Comparison of ENCODE assay signal across 7 cellular contexts in the genomic region with DNA sequence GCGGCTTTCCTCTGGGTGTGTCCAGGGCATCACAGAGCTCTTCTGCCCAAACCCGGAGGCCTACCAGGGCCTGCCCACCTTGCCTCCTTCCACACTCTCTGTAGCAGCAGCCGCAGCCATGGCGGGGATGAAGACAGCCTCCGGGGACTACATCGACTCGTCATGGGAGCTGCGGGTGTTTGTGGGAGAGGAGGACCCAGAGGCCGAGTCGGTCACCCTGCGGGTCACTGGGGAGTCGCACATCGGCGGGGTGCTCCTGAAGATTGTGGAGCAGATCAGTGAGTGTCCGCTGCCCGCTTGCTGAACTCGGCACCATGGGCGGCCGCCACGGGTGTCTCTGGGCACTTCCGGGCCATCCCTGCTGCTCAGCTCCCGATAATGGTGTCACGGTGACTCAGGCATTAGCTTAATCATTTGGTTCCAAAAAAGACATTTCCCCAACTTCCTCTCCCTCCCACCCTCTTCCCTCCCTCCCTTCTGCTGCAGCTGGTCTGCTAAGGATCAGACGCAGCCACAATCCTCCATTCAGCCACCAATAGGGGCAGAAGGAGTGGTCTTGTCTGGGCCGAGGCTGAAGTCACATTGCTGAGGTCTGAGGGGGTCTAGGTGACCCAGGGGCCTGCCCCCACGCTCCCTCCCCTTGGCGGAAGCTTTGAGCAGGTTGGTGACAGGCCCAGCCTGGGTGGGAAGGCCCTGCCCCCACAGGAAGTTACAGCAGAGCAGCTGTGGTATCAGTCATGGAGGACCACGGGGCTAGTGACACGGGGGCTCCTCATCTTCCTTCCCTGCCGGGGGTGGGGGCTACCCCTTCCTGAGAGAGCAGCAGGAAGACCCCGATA. TPM values are rescaled to one million over a fixed set of nuclear protein-coding genes. Genes with fewer than 3 reads are reported as not detected.
DNase-seq lines count a peak whose midpoint lies in the region; ATAC-seq, FAIRE-seq and TF ChIP-seq lines count a peak whose summit lies in the region.

No MANE protein-coding gene starts in this region.

- ATAC-seq in HG03520 (IDR thresholded peaks at IDR 0.05; ENCODE audit: unreplicated experiment): peak; percentile 45
- ATAC-seq in stimulated activated naive CD8-positive, alpha-beta T cell treated with anti-CD3 and anti-CD28 coated beads, Interleukin-15, Interleukin-2, amounts not matched to agents 100 U/mL and 50 U/mL, for 24 hours: peak; percentile 84

- FAIRE-seq in GM19239 (lab: Jason Lieb, UNC): peak; percentile 90

- H3K36me3 ChIP-seq in muscle layer of colon (ENCODE audit: insufficient read depth, low read length): peaks cover 20% of the 10 kb centered on the region

- no peaks in the 10 kb centered on the region for H3K9me3 ChIP-seq in muscle layer of colon (ENCODE audit: low read length)

- H3K4me1 ChIP-seq in muscle layer of colon (ENCODE audit: insufficient read depth, low read length): peaks cover 15% of the 10 kb centered on the region

- no peak for TF ChIP-seq CTCF in VCaP (conservative IDR thresholded peaks at IDR 0.05)

- H3K9ac ChIP-seq in muscle layer of colon (ENCODE audit: low read length): peak overlapping the region; percentile 9

- DNase-seq in GM19239 (ENCODE audit: insufficient read length, low spot score) (peak; percentile 97), ureter (ENCODE audit: low spot score) (no peak)
- DNase-seq in stimulated activated naive CD8-positive, alpha-beta T cell treated with anti-CD3 and anti-CD28 coated beads, Interleukin-15, Interleukin-2, amounts not matched to agents 100 U/mL and 50 U/mL, for 24 hours: peak; percentile 89

- H3K27ac ChIP-seq in VCaP (peak overlapping the region; percentile 2), cingulate gyrus (ENCODE audit: low read depth, low read length) (peak overlapping the region; percentile 77), muscle layer of colon (ENCODE audit: low read depth, low read length) (peak overlapping the region; percentile 79)

- peak overlapping the region; percentile 16 to 25 for H3K4me3 ChIP-seq in muscle layer of colon (ENCODE audit: low read depth in 1 of 2, low read length in 2 of 2)

- H3K27me3 ChIP-seq in muscle layer of colon (ENCODE audit: control insufficient read depth in 1 of 2, insufficient read depth in 2 of 2, low read length in 2 of 2): no peaks in the 10 kb centered on the region

RNA-seq across cellular contexts. Expression of a gene that starts 0.9 kb away (rescaled TPM):
- 15.5 TPM for total RNA-seq in ureter

RNA-seq across cellular contexts. Expression of a gene that starts 18.5 kb away (rescaled TPM):
- 49.4 TPM for total RNA-seq in ureter

RNA-seq across cellular contexts. Expression of a gene that starts 18.6 kb away (rescaled TPM):
- total RNA-seq in ureter: 82.7 TPM

RNA-seq across cellular contexts. Expression of a gene that starts 21.5 kb away (rescaled TPM):
- 119 TPM for total RNA-seq in ureter

RNA-seq across cellular contexts. Expression of a gene that starts 22.9 kb away (rescaled TPM):
- 44.1 TPM for total RNA-seq in ureter

Comparison
In these comparisons a context has a peak if more than half of its experiments do, and no peak if none do; other contexts are left out.
1. H3K27ac ChIP-seq: peak in every context shown above with its lines; median percentile 79 in muscle layer of colon; 77 in cingulate gyrus; 2 in VCaP.